ENCODE assay signal across 10 cellular contexts in the genomic region with DNA sequence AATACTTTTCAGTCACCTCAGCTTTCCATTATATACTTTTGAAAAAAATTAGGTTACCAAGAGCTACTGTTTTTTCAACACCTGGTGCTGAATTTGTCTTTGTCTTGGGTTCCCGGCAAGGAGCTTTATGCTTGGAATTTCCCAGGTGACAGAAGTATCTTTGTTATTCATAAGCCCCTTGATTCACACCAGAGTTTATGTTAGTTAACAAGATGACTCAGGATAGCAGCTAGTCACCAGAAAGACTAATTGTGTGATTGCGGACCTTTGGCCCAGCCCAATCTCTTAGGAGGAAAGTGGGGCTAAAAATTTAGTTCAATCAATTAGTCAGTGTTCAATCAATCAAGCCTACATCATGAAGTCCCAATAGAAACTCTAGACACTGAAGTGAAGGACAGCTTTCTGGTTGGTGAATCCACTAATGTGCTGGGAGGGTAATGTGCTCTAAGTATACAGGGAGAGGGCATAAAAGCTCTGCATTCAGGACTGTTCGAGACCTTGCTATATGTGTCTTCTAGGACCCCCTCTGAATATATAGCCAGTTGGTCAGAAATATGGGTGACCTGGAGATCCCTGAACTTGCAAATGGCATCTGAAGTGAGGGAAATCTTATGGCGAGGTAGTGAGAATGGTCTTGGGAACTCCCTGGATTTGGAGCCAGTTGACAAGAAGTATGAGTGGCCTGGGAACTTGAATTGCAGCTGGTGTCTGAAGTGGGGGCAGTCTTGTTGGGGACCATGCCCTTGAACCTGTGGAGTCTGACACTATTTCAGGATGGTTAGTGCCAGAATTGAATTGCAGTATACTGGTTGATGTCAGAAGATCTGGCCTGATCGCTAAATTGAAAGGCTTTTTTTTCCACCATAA. TPM values are rescaled to one million over a fixed set of nuclear protein-coding genes. Genes with fewer than 3 reads are reported as not detected.
DNase-seq lines count a peak whose midpoint lies in the region; ATAC-seq, FAIRE-seq and TF ChIP-seq lines count a peak whose summit lies in the region.
"Had no signal": no experiment of that assay in that cellular context is flagged by ENCODE, and none has a peak within 500 bp of the region (broad histone marks: within the 10 kb centered on the region; RNA-seq: fewer than 3 reads in every experiment).

No MANE protein-coding gene starts in this region.

- peaks cover 26% of the 10 kb centered on the region for H3K4me1 ChIP-seq in CD4-positive, alpha-beta memory T cell (ENCODE audit: insufficient read depth, low read length)
- H3K4me1 ChIP-seq in body of pancreas (peaks cover 61% of the 10 kb centered on the region), lung (ENCODE audit: control insufficient read depth in 2 of 2, insufficient read depth in 2 of 2, low read length in 2 of 2) (peaks cover 2 to 7% of the 10 kb centered on the region in 2 donors), OCI-LY7 (ENCODE audit: insufficient read depth, low read length, poor library complexity, severe bottlenecking) (peaks cover 8% of the 10 kb centered on the region)

- H3K27ac Mint-ChIP-seq in CD4-positive, alpha-beta memory T cell: peak overlapping the region in 6 of 7 donors; percentile 8 to 77 (median 50)

- peaks cover 36 to 57% (median 45%) of the 10 kb centered on the region in 4 donors for H3K4me1 Mint-ChIP-seq in CD4-positive, alpha-beta memory T cell

- CTCF ChIA-PET in CD4-positive, alpha-beta memory T cell (lab: Charles Lee; ENCODE audit: partially characterized antibody): interaction anchor here (0.7 to 3.1 kb wide), 20 partner anchors 10 to 390 kb away, joined by 3 to 22 read pairs (median 5); a partner anchor contains a TSS
- CTCF ChIA-PET in OCI-LY7 (lab: Charles Lee; ENCODE audit: unreplicated experiment): no interaction called here

- 0 out of 2 replicates have a peak, but pooled peaks cover 14% of the 10 kb centered on the region for H4K20me1 ChIP-seq in OCI-LY7 (ENCODE audit: insufficient read depth, low read length)

- ATAC-seq in body of pancreas (peak; percentile 22), lung (ENCODE audit: insufficient read depth, low FRiP score) (peak; percentile 7), GM19397 (IDR thresholded peaks at IDR 0.05; ENCODE audit: unreplicated experiment) (no peak)

- no peak for DNase-seq in CD4-positive, alpha-beta memory T cell
- DNase-seq in H54 (ENCODE audit: insufficient read length, low spot score) (no peak), body of pancreas (no peak), lung (ENCODE audit: low spot score) (no peak), anterior cingulate cortex (lab: John Stamatoyannopoulos, UW) (no peak), GF-D8 (lab: John Stamatoyannopoulos, UW) (no peak), OCI-LY7 (ENCODE audit: low spot score) (no peak)
- DNase-seq: stimulated activated CD4-positive, alpha-beta T cell treated with anti-CD3 and anti-CD28 coated beads, Interleukin-2, amount 100 ng/mL, for 48 hours had no signal

- no peaks in the 10 kb centered on the region for H3K9me3 ChIP-seq in CD4-positive, alpha-beta memory T cell (ENCODE audit: control insufficient read depth in 1 of 2, low read length in 2 of 2)
- no peaks in the 10 kb centered on the region for H3K9me3 ChIP-seq in body of pancreas
- H3K9me3 ChIP-seq in lung (ENCODE audit: control insufficient read depth in 2 of 2, insufficient read depth in 1 of 2, low read length in 1 of 2): no peaks in the 10 kb centered on the region
- peaks cover 13% of the 10 kb centered on the region; the same call in 1 of the 2 replicates for H3K9me3 ChIP-seq in OCI-LY7 (ENCODE audit: low read length)

- H3K4me2 ChIP-seq in OCI-LY7 (ENCODE audit: low read length): no peak overlapping the region

- H3K36me3 Mint-ChIP-seq in CD4-positive, alpha-beta memory T cell: peaks cover 15 to 34% of the 10 kb centered on the region in 2 donors

- no peaks in the 10 kb centered on the region for H3K9me2 ChIP-seq in OCI-LY7 (ENCODE audit: insufficient read depth, low read length)

- no peak for TF ChIP-seq POLR2A in H54 (IDR thresholded peaks at IDR 0.05; ENCODE audit: low read depth, low read length)
- TF ChIP-seq POLR2A in body of pancreas (IDR thresholded peaks at IDR 0.05): no peak

- 69 to 71% methylated on average over 5 of the region's 5 CpGs for WGBS in body of pancreas, 2 donors
- WGBS in lung, 2 donors: 73 to 81% methylated on average over 5 of the region's 5 CpGs

- FAIRE-seq in H54 (lab: Jason Lieb, UNC): peak; percentile 36
- FAIRE-seq: colon had no signal

- no peak for TF ChIP-seq CTCF in body of pancreas (IDR thresholded peaks at IDR 0.05)
- TF ChIP-seq CTCF in lung (IDR thresholded peaks at IDR 0.05; ENCODE audit: control extremely low read depth, extremely low read depth): no peak
- no peak for TF ChIP-seq CTCF in OCI-LY7 (conservative IDR thresholded peaks at IDR 0.05; ENCODE audit: low read length)

- no TSS peak for BruUV-seq in OCI-LY7 (replicated peaks; lab: Mats Ljungman, UMichigan)

- H3K27me3 Mint-ChIP-seq in CD4-positive, alpha-beta memory T cell: no peaks in the 10 kb centered on the region

- H3K9me3 Mint-ChIP-seq in CD4-positive, alpha-beta memory T cell: peaks cover 0 to 2% (median 0%) of the 10 kb centered on the region in 8 donors

- no peaks in the 10 kb centered on the region for H3K27me3 ChIP-seq in CD4-positive, alpha-beta memory T cell (ENCODE audit: insufficient read depth, low read length)
- H3K27me3 ChIP-seq in body of pancreas (no peaks in the 10 kb centered on the region), lung (ENCODE audit: control insufficient read depth, insufficient read depth) (no peaks in the 10 kb centered on the region)

- H3K4me3 Mint-ChIP-seq in CD4-positive, alpha-beta memory T cell: no peak overlapping the region

- intact Hi-C loops in CD4-positive, alpha-beta memory T cell (cut with micrococcal nuclease): no loop called here
- intact Hi-C loops in body of pancreas (cut with DNase I): loop anchor here (10.0 kb wide), 1 partner anchor 256 kb away; no protein-coding TSS in a partner anchor
- intact Hi-C loops in OCI-LY7 (cut with micrococcal nuclease; ENCODE audit: unreplicated experiment): no loop called here

- peaks cover 15% of the 10 kb centered on the region for H3K36me3 ChIP-seq in CD4-positive, alpha-beta memory T cell (ENCODE audit: insufficient read depth, low read length)
- H3K36me3 ChIP-seq in body of pancreas (replicated peaks in 1 of 2; ENCODE audit: insufficient read depth in 1 of 2, low read depth in 2 of 2) (peaks cover 0 to 8% of the 10 kb centered on the region in 2 donors), lung (ENCODE audit: control insufficient read depth in 2 of 2, insufficient read depth in 2 of 2, low read length in 2 of 2) (peaks cover 2 to 5% of the 10 kb centered on the region in 2 donors), OCI-LY7 (ENCODE audit: insufficient read depth, low read length) (peaks cover 53% of the 10 kb centered on the region)

- peaks cover 60% of the 10 kb centered on the region for H3K79me2 ChIP-seq in OCI-LY7 (ENCODE audit: insufficient read depth, low read depth, low read length)

- no peak overlapping the region for H3K27ac ChIP-seq in CD4-positive, alpha-beta memory T cell (ENCODE audit: low read depth, low read length)
- H3K27ac ChIP-seq in body of pancreas (peak overlapping the region in 3 of 4 donors; percentile 1 to 57 (median 39)), lung (ENCODE audit: low read depth in 1 of 2, low read length in 1 of 2) (no peak overlapping the region), OCI-LY7 (ENCODE audit: low read depth, low read length, poor library complexity, severe bottlenecking) (no peak overlapping the region)

- no peak overlapping the region for H2AFZ ChIP-seq in OCI-LY7 (ENCODE audit: low read length)

- POLR2A ChIA-PET in CD4-positive, alpha-beta memory T cell (lab: Charles Lee; ENCODE audit: partially characterized antibody): interaction anchor here (1.1 to 1.7 kb wide), 2 partner anchors 17 to 334 kb away, joined by 3 read pairs; no protein-coding TSS in a partner anchor
- POLR2A ChIA-PET in OCI-LY7 (lab: Charles Lee): interaction anchor here (0.6 to 1.2 kb wide), 3 partner anchors 10 to 49 kb away, joined by 3 to 5 read pairs (median 3); no protein-coding TSS in a partner anchor

- H3K4me3 ChIP-seq in CD4-positive, alpha-beta memory T cell (ENCODE audit: low read length in 2 of 2): no peak overlapping the region
- H3K4me3 ChIP-seq in body of pancreas: no peak overlapping the region
- H3K4me3 ChIP-seq in lung: no peak overlapping the region
- H3K4me3 ChIP-seq in OCI-LY7 (ENCODE audit: low read depth, low read length, poor library complexity, severe bottlenecking): no peak overlapping the region

RNA-seq across cellular contexts. Expression of a gene that starts 16.2 kb away (rescaled TPM):
- total RNA-seq in CD4-positive, alpha-beta memory T cell: 10 to 100 TPM; 73.6 to 78.3 TPM
- polyA plus RNA-seq in CD4-positive, alpha-beta memory T cell: 10 to 100 TPM; 44.7 to 56.5 TPM
- total RNA-seq in body of pancreas (10 to 100 TPM; 20.8 to 60.7 TPM), lung (100 to 1,000 TPM; 124 to 164 TPM), OCI-LY7 (2022) (31.2 and 32.1 TPM in 2 replicates)
- 10 to 100 TPM; 46.4 to 74.5 TPM for polyA plus RNA-seq in lung
- 16.4 and 18.2 TPM in 2 replicates for total RNA-seq in OCI-LY7 (2014; rRNA removed; shearing (Covaris generic))

RNA-seq across cellular contexts. Expression of a gene that starts 24.8 kb away (rescaled TPM):
- 100 to 1,000 TPM; 188 to 201 TPM for total RNA-seq in CD4-positive, alpha-beta memory T cell
- polyA plus RNA-seq in CD4-positive, alpha-beta memory T cell: 1,000 to 10,000 TPM in 1 of 2 donors, 100 to 1,000 TPM in 1; 809 to 1,007 TPM
- total RNA-seq in body of pancreas (100 to 1,000 TPM in 1 of 2 donors, 10 to 100 TPM in 1; 50.1 to 139 TPM), lung (100 to 1,000 TPM in 1 of 2 donors, 10 to 100 TPM in 1; 43.1 to 326 TPM), OCI-LY7 (2022) (403 and 421 TPM in 2 replicates)
- polyA plus RNA-seq in lung: 100 to 1,000 TPM; 470 to 557 TPM
- 133 and 210 TPM in 2 replicates for total RNA-seq in OCI-LY7 (2014; rRNA removed; shearing (Covaris generic))

Comparison
In these comparisons a context has a peak if more than half of its experiments do, and no peak if none do; other contexts are left out.
1. H3K27ac ChIP-seq: peak in body of pancreas (3 of 4); none in CD4-positive, alpha-beta memory T cell (single experiment), lung (0 of 2) and OCI-LY7 (single experiment).